ENCODE assay signal across 1 cellular context in the genomic region with DNA sequence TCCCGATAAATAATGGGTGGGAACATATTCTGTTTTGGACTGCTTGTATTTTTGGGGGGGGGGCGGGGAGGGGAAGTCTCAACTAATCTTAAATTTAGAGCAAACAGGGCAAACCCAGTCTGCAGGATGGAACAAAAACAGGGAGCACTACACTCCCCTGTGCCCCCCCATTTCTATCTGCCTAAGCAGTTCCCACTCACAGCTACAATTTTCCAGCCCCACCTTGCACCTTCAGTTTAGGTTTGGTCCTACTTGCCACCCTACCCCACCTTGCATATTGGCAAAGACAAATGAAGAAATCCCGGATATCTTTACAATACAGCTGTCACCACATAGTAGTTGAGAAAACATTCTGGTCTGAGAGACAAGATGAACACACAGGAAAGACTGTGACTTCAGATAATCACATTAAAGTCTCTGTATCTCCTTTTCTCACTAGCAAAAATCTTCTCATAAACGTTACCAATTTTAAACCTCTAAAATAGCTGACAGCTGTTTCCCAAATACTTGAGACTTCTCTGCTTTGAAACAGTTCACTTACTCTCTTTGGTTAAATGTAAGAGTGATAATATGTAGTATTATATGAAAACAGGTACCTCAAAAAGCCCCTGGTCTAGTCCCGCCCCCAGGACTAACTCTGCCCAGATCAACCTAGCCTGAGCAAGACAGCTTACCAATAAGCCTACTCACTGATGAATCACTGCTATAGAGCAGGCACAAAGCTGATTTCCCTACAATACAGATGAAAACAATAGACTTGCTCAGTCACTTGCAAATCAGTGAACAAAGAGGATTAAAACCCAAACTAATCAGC.
TF ChIP-seq lines count a peak whose summit lies in the region.

No MANE protein-coding gene starts in this region.

TF ChIP-seq in HepG2, 621 proteins besides CTCF, POLR2A, EP300 and RAD21:
- TF ChIP-seq NRL (CRISPR knock-in tag; IDR thresholded peaks at IDR 0.05; ENCODE audit: borderline replicate concordance), result no peak
- no peak for TF ChIP-seq HOXA5 (CRISPR knock-in tag; IDR thresholded peaks at IDR 0.05)
- TF ChIP-seq, protein P1, sequence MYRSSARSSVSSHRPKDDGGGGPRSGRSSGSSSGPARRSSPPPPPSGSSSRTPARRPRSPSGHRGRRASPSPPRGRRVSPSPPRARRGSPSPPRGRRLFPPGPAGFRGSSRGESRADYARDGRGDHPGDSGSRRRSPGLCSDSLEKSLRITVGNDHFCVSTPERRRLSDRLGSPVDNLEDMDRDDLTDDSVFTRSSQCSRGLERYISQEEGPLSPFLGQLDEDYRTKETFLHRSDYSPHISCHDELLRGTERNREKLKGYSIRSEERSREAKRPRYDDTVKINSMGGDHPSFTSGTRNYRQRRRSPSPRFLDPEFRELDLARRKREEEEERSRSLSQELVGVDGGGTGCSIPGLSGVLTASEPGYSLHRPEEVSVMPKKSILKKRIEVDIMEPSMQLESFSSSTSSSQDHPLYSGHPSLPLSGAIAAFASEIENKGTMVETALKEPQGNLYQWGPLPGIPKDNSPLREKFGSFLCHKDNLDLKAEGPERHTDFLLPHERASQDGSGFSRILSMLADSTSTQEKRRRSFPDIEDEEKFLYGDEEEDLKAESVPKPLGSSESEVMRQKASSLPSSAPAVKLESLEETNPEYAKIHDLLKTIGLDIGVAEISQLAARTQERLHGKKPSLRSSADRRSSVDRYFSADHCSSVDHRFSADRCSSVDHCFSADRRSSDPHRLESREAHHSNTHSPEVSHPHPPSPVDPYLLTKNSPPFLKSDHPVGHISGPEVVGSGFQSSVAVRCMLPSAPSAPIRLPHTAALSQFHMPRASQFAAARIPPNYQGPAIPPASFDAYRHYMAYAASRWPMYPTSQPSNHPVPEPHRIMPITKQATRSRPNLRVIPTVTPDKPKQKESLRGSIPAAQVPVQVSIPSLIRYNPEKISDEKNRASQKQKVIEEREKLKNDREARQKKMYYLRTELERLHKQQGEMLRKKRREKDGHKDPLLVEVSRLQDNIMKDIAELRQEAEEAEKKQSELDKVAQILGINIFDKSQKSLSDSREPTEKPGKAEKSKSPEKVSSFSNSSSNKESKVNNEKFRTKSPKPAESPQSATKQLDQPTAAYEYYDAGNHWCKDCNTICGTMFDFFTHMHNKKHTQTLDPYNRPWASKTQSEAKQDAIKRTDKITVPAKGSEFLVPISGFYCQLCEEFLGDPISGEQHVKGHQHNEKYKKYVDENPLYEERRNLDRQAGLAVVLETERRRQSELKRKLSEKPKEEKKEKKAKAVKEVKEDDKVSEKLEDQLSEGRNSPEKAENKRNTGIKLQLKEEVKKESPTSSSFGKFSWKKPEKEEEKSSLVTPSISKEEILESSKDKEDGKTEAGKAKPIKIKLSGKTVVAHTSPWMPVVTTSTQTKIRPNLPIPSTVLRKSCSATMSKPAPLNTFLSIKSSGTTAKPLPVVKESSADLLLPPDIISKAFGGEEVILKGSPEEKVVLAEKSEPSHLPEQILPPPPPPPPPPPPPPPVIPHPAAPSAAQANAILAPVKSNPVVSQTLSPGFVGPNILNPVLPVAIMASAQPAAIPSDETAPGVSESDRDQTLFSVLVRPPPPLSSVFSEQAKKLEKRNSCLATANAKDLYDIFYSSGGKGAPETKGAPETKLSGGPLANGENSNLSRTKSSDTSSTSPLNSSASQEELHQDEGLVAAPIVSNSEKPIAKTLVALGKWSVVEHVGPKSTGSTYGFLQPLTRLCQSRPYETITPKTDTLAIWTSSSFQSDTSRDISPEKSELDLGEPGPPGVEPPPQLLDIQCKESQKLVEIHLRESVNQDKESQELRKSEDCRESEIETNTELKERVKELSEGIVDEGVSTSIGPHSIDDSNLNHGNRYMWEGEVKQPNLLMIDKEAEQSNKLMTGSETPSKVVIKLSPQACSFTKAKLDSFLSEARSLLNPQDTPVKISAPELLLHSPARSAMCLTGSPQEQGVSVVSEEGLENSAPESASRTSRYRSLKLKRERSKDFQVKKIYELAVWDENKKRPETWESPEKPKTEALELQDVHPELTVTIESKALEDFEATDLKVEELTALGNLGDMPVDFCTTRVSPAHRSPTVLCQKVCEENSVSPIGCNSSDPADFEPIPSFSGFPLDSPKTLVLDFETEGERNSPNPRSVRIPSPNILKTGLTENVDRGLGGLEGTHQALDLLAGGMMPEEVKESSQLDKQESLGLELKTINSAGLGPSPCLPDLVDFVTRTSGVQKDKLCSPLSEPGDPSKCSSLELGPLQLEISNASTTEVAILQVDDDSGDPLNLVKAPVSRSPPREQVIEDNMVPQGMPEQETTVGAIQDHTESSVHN (CRISPR knock-in tag; IDR thresholded peaks at IDR 0.05), result no peak
- TF ChIP-seq, protein P2, sequence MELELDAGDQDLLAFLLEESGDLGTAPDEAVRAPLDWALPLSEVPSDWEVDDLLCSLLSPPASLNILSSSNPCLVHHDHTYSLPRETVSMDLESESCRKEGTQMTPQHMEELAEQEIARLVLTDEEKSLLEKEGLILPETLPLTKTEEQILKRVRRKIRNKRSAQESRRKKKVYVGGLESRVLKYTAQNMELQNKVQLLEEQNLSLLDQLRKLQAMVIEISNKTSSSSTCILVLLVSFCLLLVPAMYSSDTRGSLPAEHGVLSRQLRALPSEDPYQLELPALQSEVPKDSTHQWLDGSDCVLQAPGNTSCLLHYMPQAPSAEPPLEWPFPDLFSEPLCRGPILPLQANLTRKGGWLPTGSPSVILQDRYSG (CRISPR knock-in tag; IDR thresholded peaks at IDR 0.05), result no peak
- TF ChIP-seq ZNF629 (CRISPR knock-in tag; conservative IDR thresholded peaks at IDR 0.05), result no peak
- TF ChIP-seq ZNF354B (CRISPR knock-in tag; IDR thresholded peaks at IDR 0.05), result no peak
- TF ChIP-seq, protein P3, sequence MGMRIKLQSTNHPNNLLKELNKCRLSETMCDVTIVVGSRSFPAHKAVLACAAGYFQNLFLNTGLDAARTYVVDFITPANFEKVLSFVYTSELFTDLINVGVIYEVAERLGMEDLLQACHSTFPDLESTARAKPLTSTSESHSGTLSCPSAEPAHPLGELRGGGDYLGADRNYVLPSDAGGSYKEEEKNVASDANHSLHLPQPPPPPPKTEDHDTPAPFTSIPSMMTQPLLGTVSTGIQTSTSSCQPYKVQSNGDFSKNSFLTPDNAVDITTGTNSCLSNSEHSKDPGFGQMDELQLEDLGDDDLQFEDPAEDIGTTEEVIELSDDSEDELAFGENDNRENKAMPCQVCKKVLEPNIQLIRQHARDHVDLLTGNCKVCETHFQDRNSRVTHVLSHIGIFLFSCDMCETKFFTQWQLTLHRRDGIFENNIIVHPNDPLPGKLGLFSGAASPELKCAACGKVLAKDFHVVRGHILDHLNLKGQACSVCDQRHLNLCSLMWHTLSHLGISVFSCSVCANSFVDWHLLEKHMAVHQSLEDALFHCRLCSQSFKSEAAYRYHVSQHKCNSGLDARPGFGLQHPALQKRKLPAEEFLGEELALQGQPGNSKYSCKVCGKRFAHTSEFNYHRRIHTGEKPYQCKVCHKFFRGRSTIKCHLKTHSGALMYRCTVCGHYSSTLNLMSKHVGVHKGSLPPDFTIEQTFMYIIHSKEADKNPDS (CRISPR knock-in tag; IDR thresholded peaks at IDR 0.05), result no peak
- TF ChIP-seq ZNF337 (CRISPR knock-in tag; IDR thresholded peaks at IDR 0.05; ENCODE audit: borderline replicate concordance, low read depth), result no peak
- TF ChIP-seq, protein P4, sequence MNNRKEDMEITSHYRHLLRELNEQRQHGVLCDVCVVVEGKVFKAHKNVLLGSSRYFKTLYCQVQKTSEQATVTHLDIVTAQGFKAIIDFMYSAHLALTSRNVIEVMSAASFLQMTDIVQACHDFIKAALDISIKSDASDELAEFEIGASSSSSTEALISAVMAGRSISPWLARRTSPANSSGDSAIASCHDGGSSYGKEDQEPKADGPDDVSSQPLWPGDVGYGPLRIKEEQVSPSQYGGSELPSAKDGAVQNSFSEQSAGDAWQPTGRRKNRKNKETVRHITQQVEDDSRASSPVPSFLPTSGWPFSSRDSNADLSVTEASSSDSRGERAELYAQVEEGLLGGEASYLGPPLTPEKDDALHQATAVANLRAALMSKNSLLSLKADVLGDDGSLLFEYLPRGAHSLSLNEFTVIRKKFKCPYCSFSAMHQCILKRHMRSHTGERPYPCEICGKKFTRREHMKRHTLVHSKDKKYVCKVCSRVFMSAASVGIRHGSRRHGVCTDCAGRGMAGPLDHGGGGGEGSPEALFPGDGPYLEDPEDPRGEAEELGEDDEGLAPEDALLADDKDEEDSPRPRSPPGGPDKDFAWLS (CRISPR knock-in tag; IDR thresholded peaks at IDR 0.05; ENCODE audit: borderline replicate concordance), result no peak
- TF ChIP-seq PRPF4 (IDR thresholded peaks at IDR 0.05; ENCODE audit: low read depth, low read length, poor library complexity, severe bottlenecking), result no peak
- no peak for TF ChIP-seq ZNF563 (CRISPR knock-in tag; IDR thresholded peaks at IDR 0.05)
- no peak for TF ChIP-seq ZNF615 (CRISPR knock-in tag; IDR thresholded peaks at IDR 0.05; ENCODE audit: borderline replicate concordance)
- TF ChIP-seq, protein P5, sequence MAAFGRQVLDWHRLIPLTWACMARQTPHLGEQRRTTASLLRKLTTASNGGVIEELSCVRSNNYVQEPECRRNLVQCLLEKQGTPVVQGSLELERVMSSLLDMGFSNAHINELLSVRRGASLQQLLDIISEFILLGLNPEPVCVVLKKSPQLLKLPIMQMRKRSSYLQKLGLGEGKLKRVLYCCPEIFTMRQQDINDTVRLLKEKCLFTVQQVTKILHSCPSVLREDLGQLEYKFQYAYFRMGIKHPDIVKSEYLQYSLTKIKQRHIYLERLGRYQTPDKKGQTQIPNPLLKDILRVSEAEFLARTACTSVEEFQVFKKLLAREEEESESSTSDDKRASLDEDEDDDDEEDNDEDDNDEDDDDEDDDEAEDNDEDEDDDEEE (CRISPR knock-in tag; IDR thresholded peaks at IDR 0.05), result no peak
- TF ChIP-seq, protein P6, sequence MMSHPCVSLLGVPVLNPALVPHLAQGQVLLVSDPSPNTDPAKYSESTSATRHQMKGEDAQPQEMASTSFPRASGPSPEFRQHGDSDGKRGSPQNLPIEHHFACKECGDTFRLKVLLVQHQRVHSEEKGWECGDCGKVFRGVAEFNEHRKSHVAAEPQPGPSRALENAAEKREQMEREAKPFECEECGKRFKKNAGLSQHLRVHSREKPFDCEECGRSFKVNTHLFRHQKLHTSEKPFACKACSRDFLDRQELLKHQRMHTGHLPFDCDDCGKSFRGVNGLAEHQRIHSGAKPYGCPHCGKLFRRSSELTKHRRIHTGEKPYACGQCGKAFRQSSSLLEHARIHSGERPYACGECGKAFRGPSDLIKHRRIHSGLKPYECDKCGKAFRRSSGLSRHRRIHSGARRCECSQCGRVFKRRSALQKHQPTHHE (CRISPR knock-in tag; IDR thresholded peaks at IDR 0.05; ENCODE audit: borderline replicate concordance), result no peak
- TF ChIP-seq MXD4 (CRISPR knock-in tag; IDR thresholded peaks at IDR 0.05), result no peak
- TF ChIP-seq ELF1 (CRISPR knock-in tag; IDR thresholded peaks at IDR 0.05), result no peak
- TF ChIP-seq CC2D1A (CRISPR knock-in tag; IDR thresholded peaks at IDR 0.05), result no peak
- no peak for TF ChIP-seq ZNF33A (CRISPR knock-in tag; IDR thresholded peaks at IDR 0.05; ENCODE audit: borderline replicate concordance)
- TF ChIP-seq ZNF773 (CRISPR knock-in tag; IDR thresholded peaks at IDR 0.05; ENCODE audit: borderline replicate concordance), result no peak
TF ChIP-seq in HepG2: peak in this region for 0.
